Comparison of ENCODE assay signal across 1 cellular context in genomic region chr5:38164776-38165399, GRCh38.
TF ChIP-seq lines count a peak whose summit lies in the region.

No MANE protein-coding gene starts in this region.

TF ChIP-seq in HepG2, 621 proteins besides CTCF, POLR2A, EP300 and RAD21 (continued from another document and continues in another):
- TF ChIP-seq ZBTB4 (CRISPR knock-in tag; IDR thresholded peaks at IDR 0.05; ENCODE audit: borderline replicate concordance): no peak
- TF ChIP-seq KLF13 (CRISPR knock-in tag; IDR thresholded peaks at IDR 0.05): no peak
- TF ChIP-seq SOX6 (IDR thresholded peaks at IDR 0.05): no peak
- TF ChIP-seq SOX6 (CRISPR knock-in tag; IDR thresholded peaks at IDR 0.05): peak; percentile 97
- TF ChIP-seq ZBTB14 (CRISPR knock-in tag; IDR thresholded peaks at IDR 0.05): no peak
- no peak for TF ChIP-seq ZNF780A (CRISPR knock-in tag; IDR thresholded peaks at IDR 0.05)
- no peak for TF ChIP-seq ZNF510 (CRISPR knock-in tag; IDR thresholded peaks at IDR 0.05; ENCODE audit: low read depth)
- no peak for TF ChIP-seq NFYB (CRISPR knock-in tag; IDR thresholded peaks at IDR 0.05)
- no peak for TF ChIP-seq BORCS8-MEF2B (CRISPR knock-in tag; IDR thresholded peaks at IDR 0.05)
- no peak for TF ChIP-seq RBM22 (optimal IDR thresholded peaks at IDR 0.05; ENCODE audit: low read length)
- TF ChIP-seq JUNB (CRISPR knock-in tag; IDR thresholded peaks at IDR 0.05; ENCODE audit: borderline replicate concordance): no peak; the same call in 1 of the 2 replicates
- TF ChIP-seq ATF4 (CRISPR knock-in tag; IDR thresholded peaks at IDR 0.05): peak in 1 of 2 experiments; percentile 90; a peak in 2 of 4 replicates
- no peak for TF ChIP-seq USF2 (IDR thresholded peaks at IDR 0.05; ENCODE audit: low read depth, low read length)
- no peak for TF ChIP-seq USF2 (CRISPR knock-in tag; IDR thresholded peaks at IDR 0.05; ENCODE audit: borderline replicate concordance)
- TF ChIP-seq HIVEP1 (CRISPR knock-in tag; IDR thresholded peaks at IDR 0.05): no peak
- no peak for TF ChIP-seq ZNF761 (CRISPR knock-in tag; conservative IDR thresholded peaks at IDR 0.05)
- TF ChIP-seq ZNF691 (CRISPR knock-in tag; IDR thresholded peaks at IDR 0.05; ENCODE audit: borderline replicate concordance, low read depth): 0 out of 2 replicates have a peak, but pooled peaks have one; percentile 25
- no peak for TF ChIP-seq ZNF143 (CRISPR knock-in tag; IDR thresholded peaks at IDR 0.05)
- 0 out of 2 replicates have a peak, but pooled peaks have one; percentile 53 for TF ChIP-seq ZBTB43 (CRISPR knock-in tag; conservative IDR thresholded peaks at IDR 0.05)
- peak; percentile 16; the same call in 1 of the 2 replicates for TF ChIP-seq SMC3 (IDR thresholded peaks at IDR 0.05; ENCODE audit: low read length)
- TF ChIP-seq THYN1 (CRISPR knock-in tag; IDR thresholded peaks at IDR 0.05; ENCODE audit: borderline replicate concordance, low read depth): no peak
- TF ChIP-seq AGO2 (optimal IDR thresholded peaks at IDR 0.05; ENCODE audit: low read depth, low read length): no peak
- no peak for TF ChIP-seq SATB2 (CRISPR knock-in tag; IDR thresholded peaks at IDR 0.05)
- TF ChIP-seq CREBL2 (CRISPR knock-in tag; IDR thresholded peaks at IDR 0.05; ENCODE audit: borderline replicate concordance): no peak
- TF ChIP-seq CBX5 (CRISPR knock-in tag; IDR thresholded peaks at IDR 0.05; ENCODE audit: borderline replicate concordance): peak; percentile 57; the same call in 1 of the 2 replicates
- TF ChIP-seq ZNF317 (CRISPR knock-in tag; IDR thresholded peaks at IDR 0.05): peak; percentile 82; the same call in 1 of the 2 replicates
- 0 out of 2 replicates have a peak, but pooled peaks have one; percentile 34 for TF ChIP-seq ZFP1 (CRISPR knock-in tag; IDR thresholded peaks at IDR 0.05)
- TF ChIP-seq TCF7 (IDR thresholded peaks at IDR 0.05; ENCODE audit: low read depth): peak; percentile 76
- TF ChIP-seq ATF2 (CRISPR knock-in tag; IDR thresholded peaks at IDR 0.05): peak; percentile 69; the same call in 1 of the 2 replicates
- TF ChIP-seq NFKBIZ (CRISPR knock-in tag; IDR thresholded peaks at IDR 0.05): peak; percentile 63; the same call in 1 of the 2 replicates
- TF ChIP-seq BHLHE40 (IDR thresholded peaks at IDR 0.05; ENCODE audit: low read length): no peak
- TF ChIP-seq ZBTB42 (CRISPR knock-in tag; IDR thresholded peaks at IDR 0.05): no peak
- no peak for TF ChIP-seq HMGA1 (CRISPR knock-in tag; conservative IDR thresholded peaks at IDR 0.05)
- no peak for TF ChIP-seq MXD3 (CRISPR knock-in tag; IDR thresholded peaks at IDR 0.05)
- TF ChIP-seq ZNF207 (IDR thresholded peaks at IDR 0.05; ENCODE audit: borderline replicate concordance): no peak
- no peak; the same call in 1 of the 2 replicates for TF ChIP-seq HNF1A (IDR thresholded peaks at IDR 0.05; ENCODE audit: low read depth)
- TF ChIP-seq HNF1A (CRISPR knock-in tag; IDR thresholded peaks at IDR 0.05; ENCODE audit: borderline replicate concordance): peak; percentile 82
- no peak for TF ChIP-seq ZBTB33 (CRISPR knock-in tag; IDR thresholded peaks at IDR 0.05)
- 0 out of 2 replicates have a peak, but pooled peaks have one; percentile 15 for TF ChIP-seq KDM1A (CRISPR knock-in tag; IDR thresholded peaks at IDR 0.05)
- no peak for TF ChIP-seq RBM39 (IDR thresholded peaks at IDR 0.05; ENCODE audit: low read depth, low read length, poor library complexity, severe bottlenecking)
- peak; percentile 82 for TF ChIP-seq ZBTB7B (CRISPR knock-in tag; IDR thresholded peaks at IDR 0.05)
- no peak for TF ChIP-seq KDM2A (CRISPR knock-in tag; IDR thresholded peaks at IDR 0.05; ENCODE audit: borderline replicate concordance, low read depth)
- TF ChIP-seq CHD2 (IDR thresholded peaks at IDR 0.05; ENCODE audit: low read depth, low read length): no peak
- no peak for TF ChIP-seq MTF1 (CRISPR knock-in tag; IDR thresholded peaks at IDR 0.05)
- no peak for TF ChIP-seq ZBTB37 (CRISPR knock-in tag; IDR thresholded peaks at IDR 0.05)
